In the genomic region with DNA sequence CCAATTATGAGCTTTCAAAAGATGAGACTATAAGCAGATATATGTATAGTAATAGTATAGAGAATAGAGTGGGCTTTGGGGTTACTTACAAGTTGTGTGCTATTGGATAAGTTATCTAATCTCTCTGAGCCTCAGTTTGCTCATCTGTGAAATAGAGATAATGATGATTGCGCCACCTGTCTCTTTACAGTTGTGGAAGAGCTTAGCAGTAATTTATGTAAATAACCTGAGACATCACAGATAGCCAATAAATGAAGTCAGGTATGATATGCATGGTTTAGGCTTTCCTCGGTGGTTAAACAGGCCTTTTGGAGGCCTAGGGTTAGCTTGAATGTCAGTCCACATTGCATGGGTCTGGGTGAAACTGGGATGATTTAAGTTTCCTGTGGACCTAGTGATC, we compare ENCODE assay signal across 1 cellular context.
A peak's percentile ranks its signal among the peaks of the same experiment; 100 is the strongest.
TF ChIP-seq lines count a peak whose summit lies in the region.

No MANE protein-coding gene starts in this region.

TF ChIP-seq in HepG2, 621 proteins besides CTCF, POLR2A, EP300 and RAD21:
- no peak for TF ChIP-seq ADNP (CRISPR knock-in tag; IDR thresholded peaks at IDR 0.05)
- TF ChIP-seq ZNF761 (CRISPR knock-in tag; conservative IDR thresholded peaks at IDR 0.05), result no peak
- TF ChIP-seq, protein P1, sequence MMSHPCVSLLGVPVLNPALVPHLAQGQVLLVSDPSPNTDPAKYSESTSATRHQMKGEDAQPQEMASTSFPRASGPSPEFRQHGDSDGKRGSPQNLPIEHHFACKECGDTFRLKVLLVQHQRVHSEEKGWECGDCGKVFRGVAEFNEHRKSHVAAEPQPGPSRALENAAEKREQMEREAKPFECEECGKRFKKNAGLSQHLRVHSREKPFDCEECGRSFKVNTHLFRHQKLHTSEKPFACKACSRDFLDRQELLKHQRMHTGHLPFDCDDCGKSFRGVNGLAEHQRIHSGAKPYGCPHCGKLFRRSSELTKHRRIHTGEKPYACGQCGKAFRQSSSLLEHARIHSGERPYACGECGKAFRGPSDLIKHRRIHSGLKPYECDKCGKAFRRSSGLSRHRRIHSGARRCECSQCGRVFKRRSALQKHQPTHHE (CRISPR knock-in tag; IDR thresholded peaks at IDR 0.05; ENCODE audit: borderline replicate concordance), result no peak
- TF ChIP-seq, protein P2, sequence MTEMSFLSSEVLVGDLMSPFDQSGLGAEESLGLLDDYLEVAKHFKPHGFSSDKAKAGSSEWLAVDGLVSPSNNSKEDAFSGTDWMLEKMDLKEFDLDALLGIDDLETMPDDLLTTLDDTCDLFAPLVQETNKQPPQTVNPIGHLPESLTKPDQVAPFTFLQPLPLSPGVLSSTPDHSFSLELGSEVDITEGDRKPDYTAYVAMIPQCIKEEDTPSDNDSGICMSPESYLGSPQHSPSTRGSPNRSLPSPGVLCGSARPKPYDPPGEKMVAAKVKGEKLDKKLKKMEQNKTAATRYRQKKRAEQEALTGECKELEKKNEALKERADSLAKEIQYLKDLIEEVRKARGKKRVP (CRISPR knock-in tag; IDR thresholded peaks at IDR 0.05), result no peak
- TF ChIP-seq ZNF629 (CRISPR knock-in tag; conservative IDR thresholded peaks at IDR 0.05), result peak; percentile 85
- TF ChIP-seq CHCHD3 (CRISPR knock-in tag; IDR thresholded peaks at IDR 0.05), result no peak
- TF ChIP-seq CEBPG (CRISPR knock-in tag; IDR thresholded peaks at IDR 0.05), result peak; percentile 16; the same call in 1 of the 2 replicates
- no peak for TF ChIP-seq ZFP82 (CRISPR knock-in tag; IDR thresholded peaks at IDR 0.05; ENCODE audit: borderline replicate concordance)
- TF ChIP-seq, protein P3, sequence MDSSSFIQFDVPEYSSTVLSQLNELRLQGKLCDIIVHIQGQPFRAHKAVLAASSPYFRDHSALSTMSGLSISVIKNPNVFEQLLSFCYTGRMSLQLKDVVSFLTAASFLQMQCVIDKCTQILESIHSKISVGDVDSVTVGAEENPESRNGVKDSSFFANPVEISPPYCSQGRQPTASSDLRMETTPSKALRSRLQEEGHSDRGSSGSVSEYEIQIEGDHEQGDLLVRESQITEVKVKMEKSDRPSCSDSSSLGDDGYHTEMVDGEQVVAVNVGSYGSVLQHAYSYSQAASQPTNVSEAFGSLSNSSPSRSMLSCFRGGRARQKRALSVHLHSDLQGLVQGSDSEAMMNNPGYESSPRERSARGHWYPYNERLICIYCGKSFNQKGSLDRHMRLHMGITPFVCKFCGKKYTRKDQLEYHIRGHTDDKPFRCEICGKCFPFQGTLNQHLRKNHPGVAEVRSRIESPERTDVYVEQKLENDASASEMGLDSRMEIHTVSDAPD (CRISPR knock-in tag; IDR thresholded peaks at IDR 0.05), result no peak
- TF ChIP-seq AHR (CRISPR knock-in tag; IDR thresholded peaks at IDR 0.05), result no peak
